11 cellular contexts compared by ENCODE assay signal in genomic region chr6:11329841-11330765, GRCh38.
DNase-seq lines count a peak whose midpoint lies in the region; TF ChIP-seq lines count a peak whose summit lies in the region.
"Had no signal": no experiment of that assay in that cellular context is flagged by ENCODE, and none has a peak within 500 bp of the region (broad histone marks: within the 10 kb centered on the region; RNA-seq: fewer than 3 reads in every experiment).

No MANE protein-coding gene starts in this region.

- TF ChIP-seq CTCF in neutrophil (IDR thresholded peaks at IDR 0.05) (no peak), BE2C (IDR thresholded peaks at IDR 0.05; ENCODE audit: low read depth, low read length) (no peak), ovary (IDR thresholded peaks at IDR 0.05) (no peak)

- no peak overlapping the region for H3K23ac ChIP-seq in neuronal stem cell (ENCODE audit: low read depth, low read length, poor library complexity)

- peaks cover 11 to 50% (median 29%) of the 10 kb centered on the region in 3 donors for H3K36me3 Mint-ChIP-seq in CD8-positive, alpha-beta memory T cell
- H3K36me3 Mint-ChIP-seq: type B pancreatic cell had no signal

- intact Hi-C loops in ovary (cut with DNase I): loop anchor here in 1 of 4 donors (2.0 kb wide), 1 partner anchor 157 kb away; no protein-coding TSS in a partner anchor

- no peak overlapping the region for H3K4me3 ChIP-seq in CD8-positive, alpha-beta memory T cell (ENCODE audit: low read length)
- H3K4me3 ChIP-seq in neutrophil (ENCODE audit: low read depth in 1 of 2, low read length in 1 of 2): peak overlapping the region in 1 of 2 experiments; percentile 23
- H3K4me3 ChIP-seq in BE2C (ENCODE audit: low read depth, low read length): no peak overlapping the region
- no peak overlapping the region for H3K4me3 ChIP-seq in ovary
- H3K4me3 ChIP-seq in neuronal stem cell (ENCODE audit: low read length in 2 of 2): no peak overlapping the region
- H3K4me3 ChIP-seq: MG63 had no signal

- no peak overlapping the region for H3K27ac ChIP-seq in CD8-positive, alpha-beta memory T cell (ENCODE audit: low read depth, low read length)
- H3K27ac ChIP-seq in neutrophil (peak overlapping the region; percentile 97), ovary (no peak overlapping the region), neuronal stem cell (replicated peaks; ENCODE audit: low read length) (no peak overlapping the region)

- no peak overlapping the region for H2BK12ac ChIP-seq in neuronal stem cell (ENCODE audit: low read length)

- no peaks in the 10 kb centered on the region for H3K27me3 ChIP-seq in CD8-positive, alpha-beta memory T cell (ENCODE audit: insufficient read depth, low read length, poor library complexity, severe bottlenecking)
- H3K27me3 ChIP-seq in neutrophil (no peaks in the 10 kb centered on the region), BE2C (no peaks in the 10 kb centered on the region), ovary (no peaks in the 10 kb centered on the region), neuronal stem cell (ENCODE audit: control insufficient read depth in 3 of 3, insufficient read depth in 3 of 3, low read depth in 1 of 3, low read length in 3 of 3) (no peaks in the 10 kb centered on the region)
- H3K27me3 ChIP-seq: MG63 had no signal

- no peak for DNase-seq in CD8-positive, alpha-beta memory T cell
- DNase-seq in NOMO-1 (lab: John Stamatoyannopoulos, UW; ENCODE audit: unreplicated experiment in 2 of 2) (peak; percentile 20 to 52), dermis blood vessel endothelial cell (peak; percentile 67), BE2C (no peak), ovary (no peak), cerebellar nuclear complex (lab: John Stamatoyannopoulos, UW) (no peak), neuronal stem cell (ENCODE audit: low spot score) (no peak)
- DNase-seq: MG63; stimulated activated CD4-positive, alpha-beta T cell treated with anti-CD3 and anti-CD28 coated beads, Interleukin-15, amount 100 ng/mL, for 24 hours had no signal

- no peak for TF ChIP-seq POLR2A in ovary (IDR thresholded peaks at IDR 0.05)

- H2BK5ac ChIP-seq in neuronal stem cell (ENCODE audit: low read length): no peak overlapping the region

- no peak overlapping the region for H3K4ac ChIP-seq in neuronal stem cell (ENCODE audit: low read length)

- H3K18ac ChIP-seq in neuronal stem cell (ENCODE audit: low read length): no peak overlapping the region

- no peaks in the 10 kb centered on the region for H3K9me3 ChIP-seq in CD8-positive, alpha-beta memory T cell (ENCODE audit: low read length)
- H3K9me3 ChIP-seq in neutrophil (no peaks in the 10 kb centered on the region), BE2C (no peaks in the 10 kb centered on the region), ovary (no peaks in the 10 kb centered on the region), neuronal stem cell (replicated peaks in 1 of 2; ENCODE audit: control insufficient read depth in 2 of 2, insufficient read depth in 1 of 2, low read depth in 1 of 2, low read length in 2 of 2) (no peaks in the 10 kb centered on the region)
- H3K9me3 ChIP-seq: MG63 had no signal

- H3K4me1 Mint-ChIP-seq in CD8-positive, alpha-beta memory T cell: peaks cover 60 to 92% (median 75%) of the 10 kb centered on the region in 3 donors

- no peak for TF ChIP-seq EP300 in ovary (IDR thresholded peaks at IDR 0.05)

- H3K4me1 ChIP-seq in CD8-positive, alpha-beta memory T cell (ENCODE audit: insufficient read depth, low read length): peaks cover 18% of the 10 kb centered on the region
- peaks cover 38 to 78% of the 10 kb centered on the region in 2 experiments for H3K4me1 ChIP-seq in neutrophil (ENCODE audit: control insufficient read depth in 1 of 2, insufficient read depth in 1 of 2, low read depth in 1 of 2, low read length in 1 of 2)
- no peaks in the 10 kb centered on the region for H3K4me1 ChIP-seq in BE2C
- H3K4me1 ChIP-seq in ovary (ENCODE audit: insufficient read depth): no peaks in the 10 kb centered on the region
- peaks cover 0 to 3% of the 10 kb centered on the region in 2 donors for H3K4me1 ChIP-seq in neuronal stem cell (ENCODE audit: control insufficient read depth in 2 of 2, insufficient read depth in 1 of 2, low read depth in 1 of 2, low read length in 2 of 2)

- H3K4me3 Mint-ChIP-seq in CD8-positive, alpha-beta memory T cell: no peak overlapping the region
- H3K4me3 Mint-ChIP-seq: type B pancreatic cell had no signal

- POLR2A ChIA-PET in CD8-positive, alpha-beta memory T cell (lab: Charles Lee): interaction anchor here (0.8 kb wide), 1 partner anchor 82 kb away, joined by 3 read pairs; no protein-coding TSS in a partner anchor

- H4K8ac ChIP-seq in neuronal stem cell (ENCODE audit: low read depth, low read length): no peak overlapping the region

- no peak overlapping the region for H4K91ac ChIP-seq in neuronal stem cell (ENCODE audit: low read depth, low read length, poor library complexity)

- H3K4me2 ChIP-seq in neuronal stem cell (ENCODE audit: insufficient read depth, low read length, poor library complexity, severe bottlenecking): no peak overlapping the region

- no peak overlapping the region for H2BK120ac ChIP-seq in neuronal stem cell (ENCODE audit: low read depth, low read length)

- 71 to 73% (median 72%) methylated on average over 11 of the region's 11 CpGs for WGBS in ovary, 3 donors
- no CpG with 5 or more reads among the region's 11 CpGs for whole genome bisulfite sequencing in neuronal stem cell (ENCODE audit: extremely low coverage in 2 of 2, insufficient read length in 2 of 2, insufficient replicate concordance in 1 of 2), 2 donors

- H3K27me3 Mint-ChIP-seq in CD8-positive, alpha-beta memory T cell: no peaks in the 10 kb centered on the region

- H3K9me3 Mint-ChIP-seq in CD8-positive, alpha-beta memory T cell: no peaks in the 10 kb centered on the region

- no peak overlapping the region for H2BK15ac ChIP-seq in neuronal stem cell (ENCODE audit: low read length)

- H2AFZ ChIP-seq in neuronal stem cell (ENCODE audit: low read length): no peak overlapping the region

- no peaks in the 10 kb centered on the region for H3K36me3 ChIP-seq in CD8-positive, alpha-beta memory T cell (ENCODE audit: insufficient read depth, low read length)
- H3K36me3 ChIP-seq in neutrophil: peaks cover 39% of the 10 kb centered on the region
- H3K36me3 ChIP-seq in BE2C: no peaks in the 10 kb centered on the region
- H3K36me3 ChIP-seq in ovary: no peaks in the 10 kb centered on the region
- no peaks in the 10 kb centered on the region for H3K36me3 ChIP-seq in neuronal stem cell (replicated peaks in 1 of 2; ENCODE audit: control insufficient read depth in 2 of 2, insufficient read depth in 2 of 2, low read length in 2 of 2)
- H3K36me3 ChIP-seq: MG63 had no signal

- no peak overlapping the region for H3K14ac ChIP-seq in neuronal stem cell (ENCODE audit: low read length)

- CTCF ChIA-PET in CD8-positive, alpha-beta memory T cell (lab: Charles Lee): no interaction called here

- H2AK5ac ChIP-seq in neuronal stem cell (ENCODE audit: low read depth, low read length): no peak overlapping the region

- peak overlapping the region in 7 of 8 donors; percentile 17 to 84 (median 72) for H3K27ac Mint-ChIP-seq in CD8-positive, alpha-beta memory T cell
- H3K27ac Mint-ChIP-seq: type B pancreatic cell had no signal

- no peak overlapping the region for H3K9ac ChIP-seq in neuronal stem cell (ENCODE audit: low read depth, low read length, poor library complexity)

- H3K79me1 ChIP-seq in neuronal stem cell (ENCODE audit: low read depth, low read length): no peaks in the 10 kb centered on the region

Comparison
In these comparisons a context has a peak if more than half of its experiments do, and no peak if none do; other contexts are left out.
1. DNase-seq: peak in NOMO-1 (2 of 2) and dermis blood vessel endothelial cell (single experiment); none in CD8-positive, alpha-beta memory T cell (0 of 5), BE2C (single experiment), ovary (0 of 5), cerebellar nuclear complex (0 of 2) and neuronal stem cell (single experiment).